ENCODE assay signal across 8 cellular contexts in genomic region chr2:9422321-9423099, GRCh38. TPM values are rescaled to one million over a fixed set of nuclear protein-coding genes. Genes with fewer than 3 reads are reported as not detected.
A peak's percentile ranks its signal among the peaks of the same experiment; 100 is the strongest.
DNase-seq lines count a peak whose midpoint lies in the region; ATAC-seq, FAIRE-seq and TF ChIP-seq lines count a peak whose summit lies in the region.

No MANE protein-coding gene starts in this region.

- POLR2A ChIA-PET in RWPE1 (lab: Yijun Ruan, JAX; ENCODE audit: low non-redundant PET), result no interaction called here

- H3K9me3 ChIP-seq in BLaER1, result no peaks in the 10 kb centered on the region

- peaks cover 41% of the 10 kb centered on the region for H3K4me1 Mint-ChIP-seq in activated naive CD8-positive, alpha-beta T cell treated with anti-CD3 and anti-CD28 coated beads, Interleukin-2, amount 50 U/mL, for 24 hours
- peaks cover 10% of the 10 kb centered on the region for H3K4me1 Mint-ChIP-seq in progenitor cell of endocrine pancreas (ENCODE audit: low read depth)

- H3K4me3 Mint-ChIP-seq in activated naive CD8-positive, alpha-beta T cell treated with anti-CD3 and anti-CD28 coated beads, Interleukin-2, amount 50 U/mL, for 24 hours, result no peak overlapping the region
- H3K4me3 Mint-ChIP-seq in progenitor cell of endocrine pancreas (ENCODE audit: low read depth), result no peak overlapping the region

- H3K27ac ChIP-seq in BLaER1, result peak overlapping the region; percentile 92
- H3K27ac ChIP-seq in RWPE1, result peak overlapping the region; percentile 89

- no peaks in the 10 kb centered on the region for H3K9me3 Mint-ChIP-seq in activated naive CD8-positive, alpha-beta T cell treated with anti-CD3 and anti-CD28 coated beads, Interleukin-2, amount 50 U/mL, for 24 hours
- H3K9me3 Mint-ChIP-seq in progenitor cell of endocrine pancreas (ENCODE audit: low read depth), result no peaks in the 10 kb centered on the region

- peaks cover 48% of the 10 kb centered on the region for H3K4me1 ChIP-seq in BLaER1

- H4K20me1 ChIP-seq in BLaER1, result peaks cover 42% of the 10 kb centered on the region

- no peak for FAIRE-seq in urothelium cell line (lab: Jason Lieb, UNC)

- ATAC-seq in HG03354 (IDR thresholded peaks at IDR 0.05; ENCODE audit: poor library complexity, severe bottlenecking, unreplicated experiment) (peak; percentile 41), left ventricle myocardium superior (peak; percentile 46)
- ATAC-seq in activated naive CD8-positive, alpha-beta T cell treated with anti-CD3 and anti-CD28 coated beads, Interleukin-2, amount 50 U/mL, for 24 hours, result peak; percentile 42

- H3K9ac ChIP-seq in BLaER1, result peak overlapping the region; percentile 98

- H3K4me3 ChIP-seq in BLaER1, result peak overlapping the region; percentile 94

- H3K4me2 ChIP-seq in BLaER1, result peak overlapping the region; percentile 97

- peaks cover 23% of the 10 kb centered on the region for H3K36me3 Mint-ChIP-seq in activated naive CD8-positive, alpha-beta T cell treated with anti-CD3 and anti-CD28 coated beads, Interleukin-2, amount 50 U/mL, for 24 hours (ENCODE audit: low read depth)
- no peaks in the 10 kb centered on the region for H3K36me3 Mint-ChIP-seq in progenitor cell of endocrine pancreas (ENCODE audit: insufficient read depth)

- peaks cover 25% of the 10 kb centered on the region for H3K36me3 ChIP-seq in BLaER1

- intact Hi-C loops in left ventricle myocardium superior (cut with micrococcal nuclease), result no loop called here

- peak overlapping the region; percentile 87 for H3K27ac Mint-ChIP-seq in activated naive CD8-positive, alpha-beta T cell treated with anti-CD3 and anti-CD28 coated beads, Interleukin-2, amount 50 U/mL, for 24 hours
- H3K27ac Mint-ChIP-seq in progenitor cell of endocrine pancreas, result peak overlapping the region; percentile 91

- no peak for TF ChIP-seq CTCF in RWPE1 (conservative IDR thresholded peaks at IDR 0.05; ENCODE audit: low read depth)
- TF ChIP-seq CTCF in progenitor cell of endocrine pancreas (IDR thresholded peaks at IDR 0.05; ENCODE audit: unreplicated experiment), result no peak

- H3K27me3 Mint-ChIP-seq in activated naive CD8-positive, alpha-beta T cell treated with anti-CD3 and anti-CD28 coated beads, Interleukin-2, amount 50 U/mL, for 24 hours, result no peaks in the 10 kb centered on the region
- peaks cover 5% of the 10 kb centered on the region for H3K27me3 Mint-ChIP-seq in progenitor cell of endocrine pancreas

- H3K27me3 ChIP-seq in BLaER1, result no peaks in the 10 kb centered on the region

- CTCF ChIA-PET in RWPE1 (lab: Yijun Ruan, JAX), result interaction anchor here (0.6 kb wide), 1 partner anchor 11 kb away, joined by 3 read pairs; no protein-coding TSS in a partner anchor

- DNase-seq in GM19238 (ENCODE audit: insufficient read length, low spot score) (peak; percentile 41), RWPE1 (ENCODE audit: low spot score) (peak; percentile 44), left ventricle myocardium superior (peak; percentile 70), progenitor cell of endocrine pancreas (ENCODE audit: low spot score, unreplicated experiment) (no peak), urothelium cell line (ENCODE audit: low spot score) (peak; percentile 49)
- peak; percentile 56 for DNase-seq in activated naive CD8-positive, alpha-beta T cell treated with anti-CD3 and anti-CD28 coated beads, Interleukin-2, amount 50 U/mL, for 24 hours

RNA-seq across cellular contexts. Expression of gene ITGB1BP1, which starts 0.8 kb away (rescaled TPM):
- total RNA-seq in left ventricle myocardium superior, result 102 TPM
- total RNA-seq in progenitor cell of endocrine pancreas, result 40.7 and 41.8 TPM in 2 replicates

RNA-seq across cellular contexts. Expression of gene CPSF3, which starts 0.9 kb away (rescaled TPM):
- total RNA-seq in left ventricle myocardium superior (15.5 TPM), progenitor cell of endocrine pancreas (60.3 and 60.4 TPM in 2 replicates)

RNA-seq across cellular contexts. Expression of gene IAH1, which starts 51.8 kb away (rescaled TPM):
- total RNA-seq in left ventricle myocardium superior, result 83.2 TPM
- 36.6 and 37.4 TPM in 2 replicates for total RNA-seq in progenitor cell of endocrine pancreas
